ENCODE assay signal across 1 cellular context in the genomic region with DNA sequence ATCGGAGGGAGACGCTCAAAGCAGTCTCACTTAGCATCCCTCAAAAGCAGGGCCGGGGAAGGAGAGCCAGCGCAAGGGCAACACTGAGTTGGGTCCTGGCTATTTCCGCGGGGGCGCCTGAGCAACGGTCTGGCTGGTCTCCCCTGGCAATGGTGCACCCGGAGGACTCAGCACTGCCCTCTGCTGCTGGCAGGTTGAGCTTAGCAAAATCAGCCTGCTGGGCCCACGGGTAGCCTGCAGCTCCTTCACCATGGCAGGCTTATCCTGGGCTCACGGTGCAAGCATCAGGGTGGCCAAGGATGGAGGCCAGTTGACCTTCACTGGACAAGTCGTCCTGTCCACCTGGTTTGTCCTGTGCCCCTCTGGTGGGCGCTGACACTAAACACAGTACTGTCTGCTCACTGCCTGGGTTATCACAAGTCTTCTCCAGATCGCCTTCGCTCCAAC.
TF ChIP-seq lines count a peak whose summit lies in the region.

No MANE protein-coding gene starts in this region.

TF ChIP-seq in HepG2, 621 proteins besides CTCF, POLR2A, EP300 and RAD21 (continued from another document and continues in another):
- TF ChIP-seq, protein P1, sequence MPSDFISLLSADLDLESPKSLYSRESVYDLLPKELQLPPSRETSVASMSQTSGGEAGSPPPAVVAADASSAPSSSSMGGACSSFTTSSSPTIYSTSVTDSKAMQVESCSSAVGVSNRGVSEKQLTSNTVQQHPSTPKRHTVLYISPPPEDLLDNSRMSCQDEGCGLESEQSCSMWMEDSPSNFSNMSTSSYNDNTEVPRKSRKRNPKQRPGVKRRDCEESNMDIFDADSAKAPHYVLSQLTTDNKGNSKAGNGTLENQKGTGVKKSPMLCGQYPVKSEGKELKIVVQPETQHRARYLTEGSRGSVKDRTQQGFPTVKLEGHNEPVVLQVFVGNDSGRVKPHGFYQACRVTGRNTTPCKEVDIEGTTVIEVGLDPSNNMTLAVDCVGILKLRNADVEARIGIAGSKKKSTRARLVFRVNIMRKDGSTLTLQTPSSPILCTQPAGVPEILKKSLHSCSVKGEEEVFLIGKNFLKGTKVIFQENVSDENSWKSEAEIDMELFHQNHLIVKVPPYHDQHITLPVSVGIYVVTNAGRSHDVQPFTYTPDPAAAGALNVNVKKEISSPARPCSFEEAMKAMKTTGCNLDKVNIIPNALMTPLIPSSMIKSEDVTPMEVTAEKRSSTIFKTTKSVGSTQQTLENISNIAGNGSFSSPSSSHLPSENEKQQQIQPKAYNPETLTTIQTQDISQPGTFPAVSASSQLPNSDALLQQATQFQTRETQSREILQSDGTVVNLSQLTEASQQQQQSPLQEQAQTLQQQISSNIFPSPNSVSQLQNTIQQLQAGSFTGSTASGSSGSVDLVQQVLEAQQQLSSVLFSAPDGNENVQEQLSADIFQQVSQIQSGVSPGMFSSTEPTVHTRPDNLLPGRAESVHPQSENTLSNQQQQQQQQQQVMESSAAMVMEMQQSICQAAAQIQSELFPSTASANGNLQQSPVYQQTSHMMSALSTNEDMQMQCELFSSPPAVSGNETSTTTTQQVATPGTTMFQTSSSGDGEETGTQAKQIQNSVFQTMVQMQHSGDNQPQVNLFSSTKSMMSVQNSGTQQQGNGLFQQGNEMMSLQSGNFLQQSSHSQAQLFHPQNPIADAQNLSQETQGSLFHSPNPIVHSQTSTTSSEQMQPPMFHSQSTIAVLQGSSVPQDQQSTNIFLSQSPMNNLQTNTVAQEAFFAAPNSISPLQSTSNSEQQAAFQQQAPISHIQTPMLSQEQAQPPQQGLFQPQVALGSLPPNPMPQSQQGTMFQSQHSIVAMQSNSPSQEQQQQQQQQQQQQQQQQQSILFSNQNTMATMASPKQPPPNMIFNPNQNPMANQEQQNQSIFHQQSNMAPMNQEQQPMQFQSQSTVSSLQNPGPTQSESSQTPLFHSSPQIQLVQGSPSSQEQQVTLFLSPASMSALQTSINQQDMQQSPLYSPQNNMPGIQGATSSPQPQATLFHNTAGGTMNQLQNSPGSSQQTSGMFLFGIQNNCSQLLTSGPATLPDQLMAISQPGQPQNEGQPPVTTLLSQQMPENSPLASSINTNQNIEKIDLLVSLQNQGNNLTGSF (CRISPR knock-in tag; IDR thresholded peaks at IDR 0.05) = 0 out of 2 replicates have a peak, but pooled peaks have one; percentile 62
- TF ChIP-seq, protein P2, sequence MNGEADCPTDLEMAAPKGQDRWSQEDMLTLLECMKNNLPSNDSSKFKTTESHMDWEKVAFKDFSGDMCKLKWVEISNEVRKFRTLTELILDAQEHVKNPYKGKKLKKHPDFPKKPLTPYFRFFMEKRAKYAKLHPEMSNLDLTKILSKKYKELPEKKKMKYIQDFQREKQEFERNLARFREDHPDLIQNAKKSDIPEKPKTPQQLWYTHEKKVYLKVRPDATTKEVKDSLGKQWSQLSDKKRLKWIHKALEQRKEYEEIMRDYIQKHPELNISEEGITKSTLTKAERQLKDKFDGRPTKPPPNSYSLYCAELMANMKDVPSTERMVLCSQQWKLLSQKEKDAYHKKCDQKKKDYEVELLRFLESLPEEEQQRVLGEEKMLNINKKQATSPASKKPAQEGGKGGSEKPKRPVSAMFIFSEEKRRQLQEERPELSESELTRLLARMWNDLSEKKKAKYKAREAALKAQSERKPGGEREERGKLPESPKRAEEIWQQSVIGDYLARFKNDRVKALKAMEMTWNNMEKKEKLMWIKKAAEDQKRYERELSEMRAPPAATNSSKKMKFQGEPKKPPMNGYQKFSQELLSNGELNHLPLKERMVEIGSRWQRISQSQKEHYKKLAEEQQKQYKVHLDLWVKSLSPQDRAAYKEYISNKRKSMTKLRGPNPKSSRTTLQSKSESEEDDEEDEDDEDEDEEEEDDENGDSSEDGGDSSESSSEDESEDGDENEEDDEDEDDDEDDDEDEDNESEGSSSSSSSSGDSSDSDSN (CRISPR knock-in tag; IDR thresholded peaks at IDR 0.05) = peak; percentile 32; the same call in 1 of the 2 replicates
- TF ChIP-seq STAG1 (CRISPR knock-in tag; IDR thresholded peaks at IDR 0.05) (peak; percentile 90), TARDBP (CRISPR knock-in tag; IDR thresholded peaks at IDR 0.05) (no peak), ZSCAN29 (CRISPR knock-in tag; conservative IDR thresholded peaks at IDR 0.05) (no peak), TBX2 (CRISPR knock-in tag; IDR thresholded peaks at IDR 0.05; ENCODE audit: borderline replicate concordance) (peak; percentile 40; the same call in 1 of the 2 replicates), ZFP90 (CRISPR knock-in tag; IDR thresholded peaks at IDR 0.05; ENCODE audit: borderline replicate concordance) (0 out of 2 replicates have a peak, but pooled peaks have one; percentile 38), SRSF9 (IDR thresholded peaks at IDR 0.05; ENCODE audit: borderline replicate concordance, insufficient read depth, low read depth, low read length, poor library complexity, severe bottlenecking) (no peak), ZFP37 (CRISPR knock-in tag; IDR thresholded peaks at IDR 0.05; ENCODE audit: borderline replicate concordance) (no peak), LCORL (IDR thresholded peaks at IDR 0.05) (no peak), LCORL (CRISPR knock-in tag; IDR thresholded peaks at IDR 0.05) (peak; percentile 57; the same call in 1 of the 2 replicates), HNF4G (IDR thresholded peaks at IDR 0.05; ENCODE audit: borderline replicate concordance, low read depth, low read length) (no peak), HNF4G (CRISPR knock-in tag; IDR thresholded peaks at IDR 0.05; ENCODE audit: borderline replicate concordance, low read depth) (no peak), KDM2A (CRISPR knock-in tag; IDR thresholded peaks at IDR 0.05; ENCODE audit: borderline replicate concordance, low read depth) (peak; percentile 54; the same call in 1 of the 2 replicates), ZNF496 (CRISPR knock-in tag; IDR thresholded peaks at IDR 0.05; ENCODE audit: insufficient replicate concordance) (no peak), ZNF598 (CRISPR knock-in tag; IDR thresholded peaks at IDR 0.05; ENCODE audit: borderline replicate concordance) (peak; percentile 74; the same call in 1 of the 2 replicates), ZNF232 (CRISPR knock-in tag; IDR thresholded peaks at IDR 0.05; ENCODE audit: borderline replicate concordance) (0 out of 2 replicates have a peak, but pooled peaks have one; percentile 26), REPIN1 (CRISPR knock-in tag; IDR thresholded peaks at IDR 0.05; ENCODE audit: borderline replicate concordance, low read depth) (0 out of 2 replicates have a peak, but pooled peaks have one; percentile 34), MEIS2 (CRISPR knock-in tag; IDR thresholded peaks at IDR 0.05) (0 out of 2 replicates have a peak, but pooled peaks have one; percentile 46), BORCS8-MEF2B (CRISPR knock-in tag; IDR thresholded peaks at IDR 0.05) (peak; percentile 54; the same call in 1 of the 2 replicates), ZFY (CRISPR knock-in tag; IDR thresholded peaks at IDR 0.05) (peak; percentile 31; the same call in 1 of the 2 replicates), CCAR2 (optimal IDR thresholded peaks at IDR 0.05; ENCODE audit: low read depth, low read length) (no peak), PITX1 (CRISPR knock-in tag; IDR thresholded peaks at IDR 0.05) (0 out of 2 replicates have a peak, but pooled peaks have one; percentile 47), MYC (CRISPR knock-in tag; IDR thresholded peaks at IDR 0.05; ENCODE audit: borderline replicate concordance) (peak; percentile 35; the same call in 1 of the 2 replicates), ZMYM4 (CRISPR knock-in tag; IDR thresholded peaks at IDR 0.05) (peak; percentile 62; the same call in 1 of the 2 replicates), SNRNP70 (IDR thresholded peaks at IDR 0.05; ENCODE audit: low read depth, low read length) (no peak), ZFX (CRISPR knock-in tag; IDR thresholded peaks at IDR 0.05; ENCODE audit: low read depth) (peak; percentile 15; the same call in 1 of the 2 replicates), HNRNPLL (IDR thresholded peaks at IDR 0.05; ENCODE audit: low read depth, low read length, poor library complexity, severe bottlenecking) (no peak), ZNF3 (CRISPR knock-in tag; IDR thresholded peaks at IDR 0.05) (no peak), NFKB2 (CRISPR knock-in tag; IDR thresholded peaks at IDR 0.05; ENCODE audit: borderline replicate concordance) (no peak), ZNF263 (CRISPR knock-in tag; IDR thresholded peaks at IDR 0.05) (0 out of 2 replicates have a peak, but pooled peaks have one; percentile 15), SPEN (CRISPR knock-in tag; IDR thresholded peaks at IDR 0.05; ENCODE audit: low read depth) (peak; percentile 31; the same call in 1 of the 2 replicates), ZNF883 (CRISPR knock-in tag; IDR thresholded peaks at IDR 0.05; ENCODE audit: not compliant biosample characterization) (no peak), FOXM1 (CRISPR knock-in tag; IDR thresholded peaks at IDR 0.05) (no peak), BRCA1 (CRISPR knock-in tag; IDR thresholded peaks at IDR 0.05) (no peak), ZNF879 (CRISPR knock-in tag; IDR thresholded peaks at IDR 0.05) (no peak), SAFB2 (CRISPR knock-in tag; IDR thresholded peaks at IDR 0.05; ENCODE audit: borderline replicate concordance, low read depth) (no peak), KAT7 (CRISPR knock-in tag; IDR thresholded peaks at IDR 0.05; ENCODE audit: borderline replicate concordance) (no peak)
- TF ChIP-seq, protein P3, sequence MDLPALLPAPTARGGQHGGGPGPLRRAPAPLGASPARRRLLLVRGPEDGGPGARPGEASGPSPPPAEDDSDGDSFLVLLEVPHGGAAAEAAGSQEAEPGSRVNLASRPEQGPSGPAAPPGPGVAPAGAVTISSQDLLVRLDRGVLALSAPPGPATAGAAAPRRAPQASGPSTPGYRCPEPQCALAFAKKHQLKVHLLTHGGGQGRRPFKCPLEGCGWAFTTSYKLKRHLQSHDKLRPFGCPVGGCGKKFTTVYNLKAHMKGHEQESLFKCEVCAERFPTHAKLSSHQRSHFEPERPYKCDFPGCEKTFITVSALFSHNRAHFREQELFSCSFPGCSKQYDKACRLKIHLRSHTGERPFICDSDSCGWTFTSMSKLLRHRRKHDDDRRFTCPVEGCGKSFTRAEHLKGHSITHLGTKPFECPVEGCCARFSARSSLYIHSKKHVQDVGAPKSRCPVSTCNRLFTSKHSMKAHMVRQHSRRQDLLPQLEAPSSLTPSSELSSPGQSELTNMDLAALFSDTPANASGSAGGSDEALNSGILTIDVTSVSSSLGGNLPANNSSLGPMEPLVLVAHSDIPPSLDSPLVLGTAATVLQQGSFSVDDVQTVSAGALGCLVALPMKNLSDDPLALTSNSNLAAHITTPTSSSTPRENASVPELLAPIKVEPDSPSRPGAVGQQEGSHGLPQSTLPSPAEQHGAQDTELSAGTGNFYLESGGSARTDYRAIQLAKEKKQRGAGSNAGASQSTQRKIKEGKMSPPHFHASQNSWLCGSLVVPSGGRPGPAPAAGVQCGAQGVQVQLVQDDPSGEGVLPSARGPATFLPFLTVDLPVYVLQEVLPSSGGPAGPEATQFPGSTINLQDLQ (CRISPR knock-in tag; IDR thresholded peaks at IDR 0.05) = no peak
- TF ChIP-seq, protein P4, sequence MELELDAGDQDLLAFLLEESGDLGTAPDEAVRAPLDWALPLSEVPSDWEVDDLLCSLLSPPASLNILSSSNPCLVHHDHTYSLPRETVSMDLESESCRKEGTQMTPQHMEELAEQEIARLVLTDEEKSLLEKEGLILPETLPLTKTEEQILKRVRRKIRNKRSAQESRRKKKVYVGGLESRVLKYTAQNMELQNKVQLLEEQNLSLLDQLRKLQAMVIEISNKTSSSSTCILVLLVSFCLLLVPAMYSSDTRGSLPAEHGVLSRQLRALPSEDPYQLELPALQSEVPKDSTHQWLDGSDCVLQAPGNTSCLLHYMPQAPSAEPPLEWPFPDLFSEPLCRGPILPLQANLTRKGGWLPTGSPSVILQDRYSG (CRISPR knock-in tag; IDR thresholded peaks at IDR 0.05) = no peak
- TF ChIP-seq, protein P5, sequence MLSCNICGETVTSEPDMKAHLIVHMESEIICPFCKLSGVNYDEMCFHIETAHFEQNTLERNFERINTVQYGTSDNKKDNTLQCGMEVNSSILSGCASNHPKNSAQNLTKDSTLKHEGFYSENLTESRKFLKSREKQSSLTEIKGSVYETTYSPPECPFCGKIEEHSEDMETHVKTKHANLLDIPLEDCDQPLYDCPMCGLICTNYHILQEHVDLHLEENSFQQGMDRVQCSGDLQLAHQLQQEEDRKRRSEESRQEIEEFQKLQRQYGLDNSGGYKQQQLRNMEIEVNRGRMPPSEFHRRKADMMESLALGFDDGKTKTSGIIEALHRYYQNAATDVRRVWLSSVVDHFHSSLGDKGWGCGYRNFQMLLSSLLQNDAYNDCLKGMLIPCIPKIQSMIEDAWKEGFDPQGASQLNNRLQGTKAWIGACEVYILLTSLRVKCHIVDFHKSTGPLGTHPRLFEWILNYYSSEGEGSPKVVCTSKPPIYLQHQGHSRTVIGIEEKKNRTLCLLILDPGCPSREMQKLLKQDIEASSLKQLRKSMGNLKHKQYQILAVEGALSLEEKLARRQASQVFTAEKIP (CRISPR knock-in tag; IDR thresholded peaks at IDR 0.05; ENCODE audit: borderline replicate concordance) = no peak
- TF ChIP-seq, protein P6, sequence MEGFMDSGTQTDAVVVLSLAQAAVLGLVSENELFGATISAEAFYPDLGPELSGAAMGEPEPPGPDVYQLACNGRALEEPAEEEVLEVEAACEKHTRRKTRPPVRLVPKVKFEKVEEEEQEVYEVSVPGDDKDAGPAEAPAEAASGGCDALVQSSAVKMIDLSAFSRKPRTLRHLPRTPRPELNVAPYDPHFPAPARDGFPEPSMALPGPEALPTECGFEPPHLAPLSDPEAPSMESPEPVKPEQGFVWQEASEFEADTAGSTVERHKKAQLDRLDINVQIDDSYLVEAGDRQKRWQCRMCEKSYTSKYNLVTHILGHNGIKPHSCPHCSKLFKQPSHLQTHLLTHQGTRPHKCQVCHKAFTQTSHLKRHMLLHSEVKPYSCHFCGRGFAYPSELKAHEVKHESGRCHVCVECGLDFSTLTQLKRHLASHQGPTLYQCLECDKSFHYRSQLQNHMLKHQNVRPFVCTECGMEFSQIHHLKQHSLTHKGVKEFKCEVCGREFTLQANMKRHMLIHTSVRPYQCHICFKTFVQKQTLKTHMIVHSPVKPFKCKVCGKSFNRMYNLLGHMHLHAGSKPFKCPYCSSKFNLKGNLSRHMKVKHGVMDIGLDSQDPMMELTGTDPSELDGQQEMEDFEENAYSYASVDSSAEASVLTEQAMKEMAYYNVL (CRISPR knock-in tag; IDR thresholded peaks at IDR 0.05; ENCODE audit: borderline replicate concordance) = no peak
- TF ChIP-seq, protein P7, sequence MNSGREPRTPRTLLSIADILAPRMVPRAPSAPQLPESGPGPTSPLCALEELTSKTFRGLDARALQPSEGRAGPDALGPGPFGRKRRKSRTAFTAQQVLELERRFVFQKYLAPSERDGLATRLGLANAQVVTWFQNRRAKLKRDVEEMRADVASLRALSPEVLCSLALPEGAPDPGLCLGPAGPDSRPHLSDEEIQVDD (CRISPR knock-in tag; IDR thresholded peaks at IDR 0.05; ENCODE audit: borderline replicate concordance) = peak; percentile 63; the same call in 1 of the 2 replicates
